In the genomic region with DNA sequence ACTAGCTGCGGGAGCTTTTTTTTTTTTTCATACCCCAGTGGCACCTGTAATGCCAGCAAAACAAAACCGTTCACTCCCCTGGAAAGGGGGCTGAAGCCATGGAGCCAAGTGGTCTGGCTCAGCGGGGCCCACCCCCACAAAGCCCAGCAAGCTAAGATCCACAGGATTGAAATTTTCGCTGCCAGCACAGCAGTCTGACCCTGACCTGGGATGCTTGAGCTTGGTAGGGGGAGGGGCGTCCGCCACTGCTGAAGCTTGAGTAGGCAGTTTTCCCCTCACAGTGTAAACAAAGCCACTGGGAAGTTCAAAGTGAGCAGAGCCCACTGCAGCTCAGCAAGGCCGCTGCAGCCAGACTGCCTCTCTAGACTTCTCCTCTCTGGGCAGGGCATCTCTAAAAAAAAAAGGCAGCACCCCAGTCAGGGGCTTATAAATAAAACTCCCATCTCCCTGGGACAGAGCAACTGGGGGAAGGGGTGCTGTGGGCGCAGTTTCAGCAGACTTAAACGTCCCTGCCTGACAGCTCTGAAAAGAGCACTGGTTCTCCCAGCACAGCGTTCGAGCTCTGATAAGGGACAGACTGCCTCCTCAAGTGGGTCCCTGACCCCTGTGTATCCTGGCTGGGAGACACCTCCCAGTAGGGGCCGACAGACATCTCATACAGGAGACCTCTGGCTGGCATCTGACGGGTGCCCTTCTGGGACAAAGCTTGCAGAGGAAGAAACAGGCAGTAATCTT, we compare ENCODE assay signal across 1 cellular context.
TF ChIP-seq lines count a peak whose summit lies in the region.

No MANE protein-coding gene starts in this region.

TF ChIP-seq in HepG2, 621 proteins besides CTCF, POLR2A, EP300 and RAD21 (continued from another document and continues in another):
- TF ChIP-seq, protein P1, sequence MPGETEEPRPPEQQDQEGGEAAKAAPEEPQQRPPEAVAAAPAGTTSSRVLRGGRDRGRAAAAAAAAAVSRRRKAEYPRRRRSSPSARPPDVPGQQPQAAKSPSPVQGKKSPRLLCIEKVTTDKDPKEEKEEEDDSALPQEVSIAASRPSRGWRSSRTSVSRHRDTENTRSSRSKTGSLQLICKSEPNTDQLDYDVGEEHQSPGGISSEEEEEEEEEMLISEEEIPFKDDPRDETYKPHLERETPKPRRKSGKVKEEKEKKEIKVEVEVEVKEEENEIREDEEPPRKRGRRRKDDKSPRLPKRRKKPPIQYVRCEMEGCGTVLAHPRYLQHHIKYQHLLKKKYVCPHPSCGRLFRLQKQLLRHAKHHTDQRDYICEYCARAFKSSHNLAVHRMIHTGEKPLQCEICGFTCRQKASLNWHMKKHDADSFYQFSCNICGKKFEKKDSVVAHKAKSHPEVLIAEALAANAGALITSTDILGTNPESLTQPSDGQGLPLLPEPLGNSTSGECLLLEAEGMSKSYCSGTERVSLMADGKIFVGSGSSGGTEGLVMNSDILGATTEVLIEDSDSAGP (CRISPR knock-in tag; IDR thresholded peaks at IDR 0.05; ENCODE audit: borderline replicate concordance): peak; percentile 27; the same call in 1 of the 2 replicates
- 0 out of 2 replicates have a peak, but pooled peaks have one; percentile 43 for TF ChIP-seq RCOR2 (CRISPR knock-in tag; IDR thresholded peaks at IDR 0.05)
- peak; percentile 49; the same call in 1 of the 2 replicates for TF ChIP-seq ZFX (CRISPR knock-in tag; IDR thresholded peaks at IDR 0.05; ENCODE audit: low read depth)
- no peak for TF ChIP-seq ZNF768 (CRISPR knock-in tag; IDR thresholded peaks at IDR 0.05)
- TF ChIP-seq, protein P2, sequence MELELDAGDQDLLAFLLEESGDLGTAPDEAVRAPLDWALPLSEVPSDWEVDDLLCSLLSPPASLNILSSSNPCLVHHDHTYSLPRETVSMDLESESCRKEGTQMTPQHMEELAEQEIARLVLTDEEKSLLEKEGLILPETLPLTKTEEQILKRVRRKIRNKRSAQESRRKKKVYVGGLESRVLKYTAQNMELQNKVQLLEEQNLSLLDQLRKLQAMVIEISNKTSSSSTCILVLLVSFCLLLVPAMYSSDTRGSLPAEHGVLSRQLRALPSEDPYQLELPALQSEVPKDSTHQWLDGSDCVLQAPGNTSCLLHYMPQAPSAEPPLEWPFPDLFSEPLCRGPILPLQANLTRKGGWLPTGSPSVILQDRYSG (CRISPR knock-in tag; IDR thresholded peaks at IDR 0.05): no peak
- TF ChIP-seq, protein P3, sequence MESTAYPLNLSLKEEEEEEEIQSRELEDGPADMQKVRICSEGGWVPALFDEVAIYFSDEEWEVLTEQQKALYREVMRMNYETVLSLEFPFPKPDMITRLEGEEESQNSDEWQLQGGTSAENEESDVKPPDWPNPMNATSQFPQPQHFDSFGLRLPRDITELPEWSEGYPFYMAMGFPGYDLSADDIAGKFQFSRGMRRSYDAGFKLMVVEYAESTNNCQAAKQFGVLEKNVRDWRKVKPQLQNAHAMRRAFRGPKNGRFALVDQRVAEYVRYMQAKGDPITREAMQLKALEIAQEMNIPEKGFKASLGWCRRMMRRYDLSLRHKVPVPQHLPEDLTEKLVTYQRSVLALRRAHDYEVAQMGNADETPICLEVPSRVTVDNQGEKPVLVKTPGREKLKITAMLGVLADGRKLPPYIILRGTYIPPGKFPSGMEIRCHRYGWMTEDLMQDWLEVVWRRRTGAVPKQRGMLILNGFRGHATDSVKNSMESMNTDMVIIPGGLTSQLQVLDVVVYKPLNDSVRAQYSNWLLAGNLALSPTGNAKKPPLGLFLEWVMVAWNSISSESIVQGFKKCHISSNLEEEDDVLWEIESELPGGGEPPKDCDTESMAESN (CRISPR knock-in tag; conservative IDR thresholded peaks at IDR 0.05): no peak; the same call in 1 of the 2 replicates
- 0 out of 2 replicates have a peak, but pooled peaks have one; percentile 13 for TF ChIP-seq GFI1 (CRISPR knock-in tag; IDR thresholded peaks at IDR 0.05; ENCODE audit: borderline replicate concordance)
- TF ChIP-seq NONO (IDR thresholded peaks at IDR 0.05): no peak
- TF ChIP-seq NONO (CRISPR knock-in tag; conservative IDR thresholded peaks at IDR 0.05): peak; percentile 89
- TF ChIP-seq CEBPG (CRISPR knock-in tag; IDR thresholded peaks at IDR 0.05): no peak
- TF ChIP-seq PITX1 (CRISPR knock-in tag; IDR thresholded peaks at IDR 0.05): peak; percentile 72; the same call in 1 of the 2 replicates
- TF ChIP-seq CEBPB (IDR thresholded peaks at IDR 0.05; ENCODE audit: borderline replicate concordance, low read depth, low read length): no peak
- no peak for TF ChIP-seq ELF4 (CRISPR knock-in tag; IDR thresholded peaks at IDR 0.05; ENCODE audit: borderline replicate concordance)
- peak; percentile 35; the same call in 1 of the 2 replicates for TF ChIP-seq ZNF205 (CRISPR knock-in tag; IDR thresholded peaks at IDR 0.05)
- TF ChIP-seq, protein P4, sequence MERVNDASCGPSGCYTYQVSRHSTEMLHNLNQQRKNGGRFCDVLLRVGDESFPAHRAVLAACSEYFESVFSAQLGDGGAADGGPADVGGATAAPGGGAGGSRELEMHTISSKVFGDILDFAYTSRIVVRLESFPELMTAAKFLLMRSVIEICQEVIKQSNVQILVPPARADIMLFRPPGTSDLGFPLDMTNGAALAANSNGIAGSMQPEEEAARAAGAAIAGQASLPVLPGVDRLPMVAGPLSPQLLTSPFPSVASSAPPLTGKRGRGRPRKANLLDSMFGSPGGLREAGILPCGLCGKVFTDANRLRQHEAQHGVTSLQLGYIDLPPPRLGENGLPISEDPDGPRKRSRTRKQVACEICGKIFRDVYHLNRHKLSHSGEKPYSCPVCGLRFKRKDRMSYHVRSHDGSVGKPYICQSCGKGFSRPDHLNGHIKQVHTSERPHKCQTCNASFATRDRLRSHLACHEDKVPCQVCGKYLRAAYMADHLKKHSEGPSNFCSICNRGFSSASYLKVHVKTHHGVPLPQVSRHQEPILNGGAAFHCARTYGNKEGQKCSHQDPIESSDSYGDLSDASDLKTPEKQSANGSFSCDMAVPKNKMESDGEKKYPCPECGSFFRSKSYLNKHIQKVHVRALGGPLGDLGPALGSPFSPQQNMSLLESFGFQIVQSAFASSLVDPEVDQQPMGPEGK (CRISPR knock-in tag; IDR thresholded peaks at IDR 0.05): peak; percentile 66
- TF ChIP-seq HDAC1 (CRISPR knock-in tag; IDR thresholded peaks at IDR 0.05): peak; percentile 74
- no peak for TF ChIP-seq EED (CRISPR knock-in tag; IDR thresholded peaks at IDR 0.05)
- no peak for TF ChIP-seq FOXP1 (IDR thresholded peaks at IDR 0.05)
- TF ChIP-seq FOXP1 (CRISPR knock-in tag; IDR thresholded peaks at IDR 0.05): peak; percentile 66; the same call in 1 of the 2 replicates
- TF ChIP-seq, protein P5, sequence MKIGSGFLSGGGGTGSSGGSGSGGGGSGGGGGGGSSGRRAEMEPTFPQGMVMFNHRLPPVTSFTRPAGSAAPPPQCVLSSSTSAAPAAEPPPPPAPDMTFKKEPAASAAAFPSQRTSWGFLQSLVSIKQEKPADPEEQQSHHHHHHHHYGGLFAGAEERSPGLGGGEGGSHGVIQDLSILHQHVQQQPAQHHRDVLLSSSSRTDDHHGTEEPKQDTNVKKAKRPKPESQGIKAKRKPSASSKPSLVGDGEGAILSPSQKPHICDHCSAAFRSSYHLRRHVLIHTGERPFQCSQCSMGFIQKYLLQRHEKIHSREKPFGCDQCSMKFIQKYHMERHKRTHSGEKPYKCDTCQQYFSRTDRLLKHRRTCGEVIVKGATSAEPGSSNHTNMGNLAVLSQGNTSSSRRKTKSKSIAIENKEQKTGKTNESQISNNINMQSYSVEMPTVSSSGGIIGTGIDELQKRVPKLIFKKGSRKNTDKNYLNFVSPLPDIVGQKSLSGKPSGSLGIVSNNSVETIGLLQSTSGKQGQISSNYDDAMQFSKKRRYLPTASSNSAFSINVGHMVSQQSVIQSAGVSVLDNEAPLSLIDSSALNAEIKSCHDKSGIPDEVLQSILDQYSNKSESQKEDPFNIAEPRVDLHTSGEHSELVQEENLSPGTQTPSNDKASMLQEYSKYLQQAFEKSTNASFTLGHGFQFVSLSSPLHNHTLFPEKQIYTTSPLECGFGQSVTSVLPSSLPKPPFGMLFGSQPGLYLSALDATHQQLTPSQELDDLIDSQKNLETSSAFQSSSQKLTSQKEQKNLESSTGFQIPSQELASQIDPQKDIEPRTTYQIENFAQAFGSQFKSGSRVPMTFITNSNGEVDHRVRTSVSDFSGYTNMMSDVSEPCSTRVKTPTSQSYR (CRISPR knock-in tag; IDR thresholded peaks at IDR 0.05; ENCODE audit: borderline replicate concordance): peak; percentile 99
- TF ChIP-seq ZFY (CRISPR knock-in tag; IDR thresholded peaks at IDR 0.05): peak; percentile 63; the same call in 1 of the 2 replicates
- 0 out of 2 replicates have a peak, but pooled peaks have one; percentile 21 for TF ChIP-seq ELF1 (CRISPR knock-in tag; IDR thresholded peaks at IDR 0.05)
- 0 out of 2 replicates have a peak, but pooled peaks have one; percentile 66 for TF ChIP-seq ZFP1 (CRISPR knock-in tag; IDR thresholded peaks at IDR 0.05)
- TF ChIP-seq ZNF569 (CRISPR knock-in tag; IDR thresholded peaks at IDR 0.05; ENCODE audit: borderline replicate concordance): no peak
- TF ChIP-seq, protein P6, sequence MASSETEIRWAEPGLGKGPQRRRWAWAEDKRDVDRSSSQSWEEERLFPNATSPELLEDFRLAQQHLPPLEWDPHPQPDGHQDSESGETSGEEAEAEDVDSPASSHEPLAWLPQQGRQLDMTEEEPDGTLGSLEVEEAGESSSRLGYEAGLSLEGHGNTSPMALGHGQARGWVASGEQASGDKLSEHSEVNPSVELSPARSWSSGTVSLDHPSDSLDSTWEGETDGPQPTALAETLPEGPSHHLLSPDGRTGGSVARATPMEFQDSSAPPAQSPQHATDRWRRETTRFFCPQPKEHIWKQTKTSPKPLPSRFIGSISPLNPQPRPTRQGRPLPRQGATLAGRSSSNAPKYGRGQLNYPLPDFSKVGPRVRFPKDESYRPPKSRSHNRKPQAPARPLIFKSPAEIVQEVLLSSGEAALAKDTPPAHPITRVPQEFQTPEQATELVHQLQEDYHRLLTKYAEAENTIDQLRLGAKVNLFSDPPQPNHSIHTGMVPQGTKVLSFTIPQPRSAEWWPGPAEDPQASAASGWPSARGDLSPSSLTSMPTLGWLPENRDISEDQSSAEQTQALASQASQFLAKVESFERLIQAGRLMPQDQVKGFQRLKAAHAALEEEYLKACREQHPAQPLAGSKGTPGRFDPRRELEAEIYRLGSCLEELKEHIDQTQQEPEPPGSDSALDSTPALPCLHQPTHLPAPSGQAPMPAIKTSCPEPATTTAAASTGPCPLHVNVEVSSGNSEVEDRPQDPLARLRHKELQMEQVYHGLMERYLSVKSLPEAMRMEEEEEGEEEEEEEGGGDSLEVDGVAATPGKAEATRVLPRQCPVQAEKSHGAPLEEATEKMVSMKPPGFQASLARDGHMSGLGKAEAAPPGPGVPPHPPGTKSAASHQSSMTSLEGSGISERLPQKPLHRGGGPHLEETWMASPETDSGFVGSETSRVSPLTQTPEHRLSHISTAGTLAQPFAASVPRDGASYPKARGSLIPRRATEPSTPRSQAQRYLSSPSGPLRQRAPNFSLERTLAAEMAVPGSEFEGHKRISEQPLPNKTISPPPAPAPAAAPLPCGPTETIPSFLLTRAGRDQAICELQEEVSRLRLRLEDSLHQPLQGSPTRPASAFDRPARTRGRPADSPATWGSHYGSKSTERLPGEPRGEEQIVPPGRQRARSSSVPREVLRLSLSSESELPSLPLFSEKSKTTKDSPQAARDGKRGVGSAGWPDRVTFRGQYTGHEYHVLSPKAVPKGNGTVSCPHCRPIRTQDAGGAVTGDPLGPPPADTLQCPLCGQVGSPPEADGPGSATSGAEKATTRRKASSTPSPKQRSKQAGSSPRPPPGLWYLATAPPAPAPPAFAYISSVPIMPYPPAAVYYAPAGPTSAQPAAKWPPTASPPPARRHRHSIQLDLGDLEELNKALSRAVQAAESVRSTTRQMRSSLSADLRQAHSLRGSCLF (CRISPR knock-in tag; IDR thresholded peaks at IDR 0.05; ENCODE audit: borderline replicate concordance): no peak
- TF ChIP-seq TARDBP (CRISPR knock-in tag; IDR thresholded peaks at IDR 0.05): peak; percentile 50; the same call in 1 of the 2 replicates
- TF ChIP-seq SIN3A (IDR thresholded peaks at IDR 0.05; ENCODE audit: borderline replicate concordance, low read depth, low read length): no peak
- TF ChIP-seq SALL1 (CRISPR knock-in tag; IDR thresholded peaks at IDR 0.05): peak; percentile 84
- TF ChIP-seq FOXC1 (CRISPR knock-in tag; IDR thresholded peaks at IDR 0.05; ENCODE audit: borderline replicate concordance): peak; percentile 22; the same call in 1 of the 2 replicates
- peak; percentile 56; the same call in 1 of the 2 replicates for TF ChIP-seq KMT2A (CRISPR knock-in tag; IDR thresholded peaks at IDR 0.05)
- peak; percentile 59; the same call in 1 of the 2 replicates for TF ChIP-seq ZNF451 (CRISPR knock-in tag; IDR thresholded peaks at IDR 0.05)
- TF ChIP-seq HOXA3 (CRISPR knock-in tag; IDR thresholded peaks at IDR 0.05): peak; percentile 79
- peak; percentile 85 for TF ChIP-seq ZMYM4 (CRISPR knock-in tag; IDR thresholded peaks at IDR 0.05)
- peak; percentile 61; the same call in 1 of the 2 replicates for TF ChIP-seq DMAP1 (CRISPR knock-in tag; IDR thresholded peaks at IDR 0.05)
- peak; percentile 62; the same call in 1 of the 2 replicates for TF ChIP-seq ZNF12 (CRISPR knock-in tag; IDR thresholded peaks at IDR 0.05)
- TF ChIP-seq, protein P7, sequence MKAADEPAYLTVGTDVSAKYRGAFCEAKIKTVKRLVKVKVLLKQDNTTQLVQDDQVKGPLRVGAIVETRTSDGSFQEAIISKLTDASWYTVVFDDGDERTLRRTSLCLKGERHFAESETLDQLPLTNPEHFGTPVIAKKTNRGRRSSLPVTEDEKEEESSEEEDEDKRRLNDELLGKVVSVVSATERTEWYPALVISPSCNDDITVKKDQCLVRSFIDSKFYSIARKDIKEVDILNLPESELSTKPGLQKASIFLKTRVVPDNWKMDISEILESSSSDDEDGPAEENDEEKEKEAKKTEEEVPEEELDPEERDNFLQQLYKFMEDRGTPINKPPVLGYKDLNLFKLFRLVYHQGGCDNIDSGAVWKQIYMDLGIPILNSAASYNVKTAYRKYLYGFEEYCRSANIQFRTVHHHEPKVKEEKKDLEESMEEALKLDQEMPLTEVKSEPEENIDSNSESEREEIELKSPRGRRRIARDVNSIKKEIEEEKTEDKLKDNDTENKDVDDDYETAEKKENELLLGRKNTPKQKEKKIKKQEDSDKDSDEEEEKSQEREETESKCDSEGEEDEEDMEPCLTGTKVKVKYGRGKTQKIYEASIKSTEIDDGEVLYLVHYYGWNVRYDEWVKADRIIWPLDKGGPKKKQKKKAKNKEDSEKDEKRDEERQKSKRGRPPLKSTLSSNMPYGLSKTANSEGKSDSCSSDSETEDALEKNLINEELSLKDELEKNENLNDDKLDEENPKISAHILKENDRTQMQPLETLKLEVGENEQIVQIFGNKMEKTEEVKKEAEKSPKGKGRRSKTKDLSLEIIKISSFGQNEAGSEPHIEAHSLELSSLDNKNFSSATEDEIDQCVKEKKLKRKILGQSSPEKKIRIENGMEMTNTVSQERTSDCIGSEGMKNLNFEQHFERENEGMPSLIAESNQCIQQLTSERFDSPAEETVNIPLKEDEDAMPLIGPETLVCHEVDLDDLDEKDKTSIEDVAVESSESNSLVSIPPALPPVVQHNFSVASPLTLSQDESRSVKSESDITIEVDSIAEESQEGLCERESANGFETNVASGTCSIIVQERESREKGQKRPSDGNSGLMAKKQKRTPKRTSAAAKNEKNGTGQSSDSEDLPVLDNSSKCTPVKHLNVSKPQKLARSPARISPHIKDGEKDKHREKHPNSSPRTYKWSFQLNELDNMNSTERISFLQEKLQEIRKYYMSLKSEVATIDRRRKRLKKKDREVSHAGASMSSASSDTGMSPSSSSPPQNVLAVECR (CRISPR knock-in tag; IDR thresholded peaks at IDR 0.05; ENCODE audit: borderline replicate concordance): peak; percentile 50; the same call in 1 of the 2 replicates
- 0 out of 2 replicates have a peak, but pooled peaks have one; percentile 30 for TF ChIP-seq CCDC6 (CRISPR knock-in tag; IDR thresholded peaks at IDR 0.05)
- TF ChIP-seq ZSCAN20 (CRISPR knock-in tag; IDR thresholded peaks at IDR 0.05; ENCODE audit: borderline replicate concordance): no peak
- no peak for TF ChIP-seq ZFP36L2 (CRISPR knock-in tag; IDR thresholded peaks at IDR 0.05)
- peak; percentile 69 for TF ChIP-seq SAP130 (CRISPR knock-in tag; IDR thresholded peaks at IDR 0.05; ENCODE audit: low read depth)
- peak; percentile 77; the same call in 1 of the 2 replicates for TF ChIP-seq ZNF788 (CRISPR knock-in tag; IDR thresholded peaks at IDR 0.05; ENCODE audit: borderline replicate concordance)
